8 cellular contexts compared by ENCODE assay signal in the genomic region with DNA sequence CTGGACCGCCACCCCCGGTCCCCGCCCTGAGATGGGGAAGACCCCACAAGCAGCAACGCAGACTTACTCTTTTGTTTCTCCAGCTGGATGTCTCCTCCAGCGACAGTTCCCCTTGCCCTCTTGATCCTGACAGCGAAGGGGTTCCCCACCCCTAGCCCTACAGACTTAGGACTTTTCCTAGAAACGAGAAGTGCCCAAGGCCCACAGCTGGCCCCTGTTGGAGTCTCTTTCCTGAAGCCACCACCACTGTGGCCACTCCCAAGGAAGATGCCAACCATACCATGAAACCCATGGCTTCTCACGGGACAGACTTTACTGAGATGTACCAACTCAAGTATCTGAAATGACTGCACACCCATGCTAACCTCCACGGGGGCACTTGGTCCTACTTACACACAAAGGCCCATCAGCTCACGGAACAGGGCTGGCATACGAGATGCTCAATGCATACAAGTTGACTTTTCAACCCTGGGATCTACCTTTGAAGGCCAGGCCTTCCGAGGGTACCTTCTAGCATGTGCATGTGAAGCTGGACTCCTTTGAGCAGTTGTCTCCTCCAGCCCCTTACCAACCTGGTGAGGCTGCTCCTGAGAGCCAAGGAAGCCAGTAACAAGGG. TPM values are rescaled to one million over a fixed set of nuclear protein-coding genes. Genes with fewer than 3 reads are reported as not detected.
DNase-seq lines count a peak whose midpoint lies in the region; ATAC-seq and TF ChIP-seq lines count a peak whose summit lies in the region.

No MANE protein-coding gene starts in this region.

- intact Hi-C loops in left ventricle myocardium inferior (cut with micrococcal nuclease) = no loop called here

- H3K27ac ChIP-seq in left ventricle myocardium inferior (replicated peaks) = peak overlapping the region; percentile 92

- H3K4me1 ChIP-seq in left ventricle myocardium inferior = peaks cover 34% of the 10 kb centered on the region

- H3K36me3 Mint-ChIP-seq in activated CD4-positive, alpha-beta T cell treated with anti-CD3 and anti-CD28 coated beads, Interleukin-2, amount 10 ng/mL, durations not matched to agents 7 days and 5 days (ENCODE audit: low read depth) = peaks cover 15% of the 10 kb centered on the region

- peak overlapping the region; percentile 84 for H3K4me3 Mint-ChIP-seq in activated CD4-positive, alpha-beta T cell treated with anti-CD3 and anti-CD28 coated beads, Interleukin-2, amount 10 ng/mL, durations not matched to agents 7 days and 5 days
- peak overlapping the region; percentile 95 for H3K4me3 Mint-ChIP-seq in stimulated activated naive CD8-positive, alpha-beta T cell treated with anti-CD3 and anti-CD28 coated beads, Interleukin-15, amount 100 ng/mL, for 72 hours

- H3K36me3 ChIP-seq in left ventricle myocardium inferior = peaks cover 10% of the 10 kb centered on the region

- ATAC-seq in stimulated activated naive CD8-positive, alpha-beta T cell treated with anti-CD3 and anti-CD28 coated beads, Interleukin-15, amount 100 ng/mL, for 72 hours = peak; percentile 29
- no peak for ATAC-seq in HG03045 (IDR thresholded peaks at IDR 0.05; ENCODE audit: unreplicated experiment)

- no peaks in the 10 kb centered on the region for H3K27me3 ChIP-seq in left ventricle myocardium inferior (ENCODE audit: low read depth)

- no peaks in the 10 kb centered on the region for H3K9me3 Mint-ChIP-seq in activated CD4-positive, alpha-beta T cell treated with anti-CD3 and anti-CD28 coated beads, Interleukin-2, amount 10 ng/mL, durations not matched to agents 7 days and 5 days
- H3K9me3 Mint-ChIP-seq in stimulated activated naive CD8-positive, alpha-beta T cell treated with anti-CD3 and anti-CD28 coated beads, Interleukin-15, amount 100 ng/mL, for 72 hours = no peaks in the 10 kb centered on the region

- H3K27ac Mint-ChIP-seq in activated CD4-positive, alpha-beta T cell treated with anti-CD3 and anti-CD28 coated beads, Interleukin-2, amount 10 ng/mL, durations not matched to agents 7 days and 5 days = peak overlapping the region; percentile 89
- peak overlapping the region; percentile 97 for H3K27ac Mint-ChIP-seq in stimulated activated naive CD8-positive, alpha-beta T cell treated with anti-CD3 and anti-CD28 coated beads, Interleukin-15, amount 100 ng/mL, for 72 hours

- POLR2A ChIA-PET in activated CD4-positive, alpha-beta T cell treated with anti-CD3 and anti-CD28 coated beads, Interleukin-2, amount 10 ng/mL, durations not matched to agents 7 days and 5 days (lab: Charles Lee) = interaction anchor here (0.6 kb wide), 1 partner anchor 210 kb away, joined by 3 read pairs; no protein-coding TSS in a partner anchor

- CTCF ChIA-PET in activated CD4-positive, alpha-beta T cell treated with anti-CD3 and anti-CD28 coated beads, Interleukin-2, amount 10 ng/mL, durations not matched to agents 7 days and 5 days (lab: Charles Lee) = interaction anchor here (0.7 to 2.1 kb wide), 7 partner anchors 7 to 353 kb away, joined by 3 to 8 read pairs (median 4); no protein-coding TSS in a partner anchor

- H3K27me3 Mint-ChIP-seq in activated CD4-positive, alpha-beta T cell treated with anti-CD3 and anti-CD28 coated beads, Interleukin-2, amount 10 ng/mL, durations not matched to agents 7 days and 5 days = no peaks in the 10 kb centered on the region
- H3K27me3 Mint-ChIP-seq in stimulated activated naive CD8-positive, alpha-beta T cell treated with anti-CD3 and anti-CD28 coated beads, Interleukin-15, amount 100 ng/mL, for 72 hours = no peaks in the 10 kb centered on the region

- H3K4me3 ChIP-seq in WI38 (ENCODE audit: low read depth, low read length) (peak overlapping the region; percentile 54), left ventricle myocardium inferior (peak overlapping the region; percentile 72)

- no peak for TF ChIP-seq CTCF in WI38 (IDR thresholded peaks at IDR 0.05; ENCODE audit: low read depth, low read length)
- TF ChIP-seq CTCF in left ventricle myocardium inferior (IDR thresholded peaks at IDR 0.05; ENCODE audit: borderline replicate concordance) = no peak

- no peak for DNase-seq in activated CD4-positive, alpha-beta T cell treated with anti-CD3 and anti-CD28 coated beads, Interleukin-2, amount 10 ng/mL, durations not matched to agents 7 days and 5 days
- DNase-seq in activated CD4-positive, alpha-beta T cell treated with anti-CD3 and anti-CD28 coated beads for 4 hours = no peak
- DNase-seq in left ventricle myocardium inferior (no peak), NCI-H2227 (lab: John Stamatoyannopoulos, UW; ENCODE audit: unreplicated experiment) (no peak), retina (no peak)
- no peak for DNase-seq in stimulated activated naive CD8-positive, alpha-beta T cell treated with anti-CD3 and anti-CD28 coated beads, Interleukin-15, amount 100 ng/mL, for 72 hours

- peaks cover 20% of the 10 kb centered on the region for H3K4me1 Mint-ChIP-seq in activated CD4-positive, alpha-beta T cell treated with anti-CD3 and anti-CD28 coated beads, Interleukin-2, amount 10 ng/mL, durations not matched to agents 7 days and 5 days
- H3K4me1 Mint-ChIP-seq in stimulated activated naive CD8-positive, alpha-beta T cell treated with anti-CD3 and anti-CD28 coated beads, Interleukin-15, amount 100 ng/mL, for 72 hours = peaks cover 34% of the 10 kb centered on the region

- no peaks in the 10 kb centered on the region for H3K9me3 ChIP-seq in left ventricle myocardium inferior (replicated peaks)

RNA-seq across cellular contexts. Expression of a gene that starts 0.9 kb away (rescaled TPM):
- 100 to 1,000 TPM; 107 to 112 TPM for total RNA-seq in activated CD4-positive, alpha-beta T cell treated with anti-CD3 and anti-CD28 coated beads, Interleukin-2, amount 10 ng/mL, durations not matched to agents 7 days and 5 days
- total RNA-seq in left ventricle myocardium inferior = 40.6 TPM

RNA-seq across cellular contexts. Expression of a gene that starts 48.1 kb away (rescaled TPM):
- total RNA-seq in activated CD4-positive, alpha-beta T cell treated with anti-CD3 and anti-CD28 coated beads, Interleukin-2, amount 10 ng/mL, durations not matched to agents 7 days and 5 days = 1 to 10 TPM; 7.9 to 8.5 TPM
- 6.4 TPM for total RNA-seq in left ventricle myocardium inferior

RNA-seq across cellular contexts. Expression of a gene that starts 49.0 kb away (rescaled TPM):
- 100 to 1,000 TPM; 116 to 121 TPM for total RNA-seq in activated CD4-positive, alpha-beta T cell treated with anti-CD3 and anti-CD28 coated beads, Interleukin-2, amount 10 ng/mL, durations not matched to agents 7 days and 5 days
- 28.4 TPM for total RNA-seq in left ventricle myocardium inferior
